ENCODE assay signal across 26 cellular contexts in genomic region chr10:59027975-59028640, GRCh38.
DNase-seq lines count a peak whose midpoint lies in the region; ATAC-seq, FAIRE-seq and TF ChIP-seq lines count a peak whose summit lies in the region.
"Had no signal": no experiment of that assay in that cellular context is flagged by ENCODE, and none has a peak within 500 bp of the region (broad histone marks: within the 10 kb centered on the region; RNA-seq: fewer than 3 reads in every experiment).

No MANE protein-coding gene starts in this region.

- no peaks in the 10 kb centered on the region for H3K79me1 ChIP-seq in IMR-90 (ENCODE audit: low read depth in 1 of 2, low read length in 2 of 2)

- TF ChIP-seq RAD21 in A549 (conservative IDR thresholded peaks at IDR 0.05 in 1 of 2, IDR thresholded peaks at IDR 0.05 in 1 of 2) = no peak
- TF ChIP-seq RAD21 in IMR-90 (IDR thresholded peaks at IDR 0.05; ENCODE audit: low read length) = no peak

- POLR2A ChIA-PET in A549 (lab: Yijun Ruan, JAX) (no interaction called here), IMR-90 (lab: Charles Lee; ENCODE audit: unreplicated experiment) (no interaction called here)

- H4K91ac ChIP-seq in IMR-90 (ENCODE audit: insufficient read depth, low read depth, low read length) = no peak overlapping the region

- H3K9me3 Mint-ChIP-seq in CD14-positive monocyte = peaks cover 0 to 12% (median 5%) of the 10 kb centered on the region in 7 donors
- H3K9me3 Mint-ChIP-seq: IgD-negative memory B cell had no signal

- in situ Hi-C loops in IMR-90 (cut with MboI; ENCODE audit: low sequenced_read_pairs) = no loop called here
- in situ Hi-C loops in brain microvascular endothelial cell (cut with HindIII; ENCODE audit: low pct_ligation_motif_present, low sequenced_read_pairs) = no loop called here

- H3K36me3 ChIP-seq in IMR-90 (ENCODE audit: control insufficient read depth, insufficient read depth, low read length) (no peaks in the 10 kb centered on the region), brain microvascular endothelial cell (replicated peaks) (no peaks in the 10 kb centered on the region)
- H3K36me3 ChIP-seq: thyroid gland had no signal

- no peak for DNase-seq in A549 (ENCODE audit: low read depth in 1 of 2, low spot score in 1 of 2)
- DNase-seq in IMR-90 = no peak
- peak; percentile 59 for DNase-seq in brain microvascular endothelial cell
- DNase-seq in fibroblast of the aortic adventitia (ENCODE audit: low read depth) = peak; percentile 12
- no peak for DNase-seq in NCI-H2107 treated with DMSO at 0.1 percent for 48 hours (lab: John Stamatoyannopoulos, UW; ENCODE audit: unreplicated experiment)
- no peak for DNase-seq in CD14-positive monocyte (ENCODE audit: low spot score)
- DNase-seq in NCI-H2107 (lab: John Stamatoyannopoulos, UW) = no peak
- DNase-seq: activated CD4-positive, alpha-beta memory T cell treated with anti-CD3 and anti-CD28 coated beads for 36 hours; activated CD4-positive, CD25-positive, alpha-beta regulatory T cell; activated effector memory CD4-positive, alpha-beta T cell treated with Interleukin-2 at 50 U/mL for 16 hours; caudate nucleus; dorsolateral prefrontal cortex; glutamatergic neuron; NCI-H2171 treated with DMSO at 0.1 percent for 48 hours; NCI-H526 treated with DMSO at 0.1 percent for 48 hours; nucleus accumbens; stimulated activated CD4-positive, alpha-beta T cell treated with anti-CD3 and anti-CD28 coated beads, Interleukin-4, amount 100 ng/mL, for 1 hour; stimulated activated naive CD4-positive, alpha-beta T cell treated with Interleukin-2 at 50 U/mL for 16 hours; T-helper 9 cell; thyroid gland had no signal

- no peaks in the 10 kb centered on the region for H3K36me3 Mint-ChIP-seq in CD14-positive monocyte
- H3K36me3 Mint-ChIP-seq: activated CD4-positive, alpha-beta memory T cell treated with anti-CD3 and anti-CD28 coated beads for 36 hours; IgD-negative memory B cell; memory B cell had no signal

- no peaks in the 10 kb centered on the region for H3K9me1 ChIP-seq in IMR-90 (ENCODE audit: insufficient read depth, low read length)

- dilution Hi-C loops in IMR-90 (cut with HindIII; ENCODE audit: low sequenced_read_pairs, unreplicated experiment) = no loop called here

- no peak overlapping the region for H3K56ac ChIP-seq in IMR-90 (ENCODE audit: extremely low read depth, insufficient read depth, low read length)

- H3K23ac ChIP-seq in IMR-90 (ENCODE audit: low read depth, low read length) = no peak overlapping the region

- H3K27ac Mint-ChIP-seq in CD14-positive monocyte = no peak overlapping the region
- H3K27ac Mint-ChIP-seq: activated CD4-positive, alpha-beta memory T cell treated with anti-CD3 and anti-CD28 coated beads for 36 hours; IgD-negative memory B cell; memory B cell had no signal

- H2AFZ ChIP-seq in IMR-90 (replicated peaks; ENCODE audit: low read length, poor library complexity) = no peak overlapping the region

- TF ChIP-seq CTCF in A549 (IDR thresholded peaks at IDR 0.05) (no peak), IMR-90 (conservative IDR thresholded peaks at IDR 0.05; ENCODE audit: low read depth, low read length) (no peak), brain microvascular endothelial cell (IDR thresholded peaks at IDR 0.05; ENCODE audit: low read depth, low read length, missing control alignments) (no peak), fibroblast of the aortic adventitia (IDR thresholded peaks at IDR 0.05; ENCODE audit: insufficient read depth, low read length) (no peak), CD14-positive monocyte (IDR thresholded peaks at IDR 0.05) (no peak)

- 60% methylated on average over 5 of the region's 5 CpGs for WGBS in A549 (ENCODE audit: missing lambda C conversion rate)
- no CpG with 5 or more reads among the region's 5 CpGs for WGBS in IMR-90 (ENCODE audit: extremely low coverage in 2 of 2, insufficient read length in 1 of 2), 2 experiments

- H3K27ac ChIP-seq in A549 (no peak overlapping the region), IMR-90 (ENCODE audit: insufficient read depth, low read length) (no peak overlapping the region), brain microvascular endothelial cell (peak overlapping the region; percentile 50)
- H3K27ac ChIP-seq: dorsolateral prefrontal cortex, RWPE1, thyroid gland had no signal

- no peak overlapping the region for H2AK9ac ChIP-seq in IMR-90 (replicated peaks; ENCODE audit: low read depth, low read length, poor library complexity)

- no peak overlapping the region for H2BK120ac ChIP-seq in IMR-90 (ENCODE audit: low read depth, low read length)

- no peaks in the 10 kb centered on the region; the same call in 1 of the 2 replicates for H3K27me3 ChIP-seq in IMR-90 (ENCODE audit: control insufficient read depth, insufficient read depth, low read length)
- H3K27me3 ChIP-seq in brain microvascular endothelial cell (replicated peaks) = no peaks in the 10 kb centered on the region
- H3K27me3 ChIP-seq: dorsolateral prefrontal cortex, thyroid gland had no signal

- no peak for TF ChIP-seq EP300 in A549 (IDR thresholded peaks at IDR 0.05)

- H3K9me3 ChIP-seq in A549 (no peaks in the 10 kb centered on the region), IMR-90 (ENCODE audit: control insufficient read depth, insufficient read depth, low read length) (no peaks in the 10 kb centered on the region)
- H3K9me3 ChIP-seq: thyroid gland had no signal

- H3K14ac ChIP-seq in IMR-90 (replicated peaks; ENCODE audit: low read depth, low read length) = no peak overlapping the region

- H3K4me3 Mint-ChIP-seq in CD14-positive monocyte = no peak overlapping the region
- H3K4me3 Mint-ChIP-seq: activated CD4-positive, alpha-beta memory T cell treated with anti-CD3 and anti-CD28 coated beads for 36 hours; IgD-negative memory B cell; memory B cell had no signal

- ATAC-seq in A549 (no peak), IMR-90 (ENCODE audit: low read depth) (no peak), HG03095 (IDR thresholded peaks at IDR 0.05; ENCODE audit: unreplicated experiment) (no peak)

- no peak for TF ChIP-seq POLR2A in A549 (IDR thresholded peaks at IDR 0.05; ENCODE audit: low read length)
- TF ChIP-seq POLR2A in IMR-90 (IDR thresholded peaks at IDR 0.05; ENCODE audit: low read depth, low read length) = no peak

- no peak overlapping the region for H2BK5ac ChIP-seq in IMR-90 (ENCODE audit: low read depth, low read length, poor library complexity, severe bottlenecking)

- H2BK15ac ChIP-seq in IMR-90 (ENCODE audit: low read depth, low read length) = no peak overlapping the region

- intact Hi-C loops in IMR-90 (cut with micrococcal nuclease) = no loop called here
- intact Hi-C loops in CD14-positive monocyte (cut with micrococcal nuclease) = no loop called here

- peak; percentile 56 for FAIRE-seq in A549 (lab: Jason Lieb, UNC)
- FAIRE-seq: A204.1, H1 had no signal

- H4K8ac ChIP-seq in IMR-90 (ENCODE audit: low read depth in 2 of 2, low read length in 2 of 2) = no peak overlapping the region

- H2BK20ac ChIP-seq in IMR-90 (ENCODE audit: low read depth, low read length) = no peak overlapping the region

- H3K4me1 ChIP-seq in A549 (0 out of 3 replicates have a peak, but pooled peaks cover 3% of the 10 kb centered on the region), IMR-90 (ENCODE audit: control insufficient read depth, insufficient read depth, low read length) (no peaks in the 10 kb centered on the region)
- H3K4me1 ChIP-seq: thyroid gland had no signal

- no peaks in the 10 kb centered on the region for H4K20me1 ChIP-seq in IMR-90 (ENCODE audit: insufficient read depth, low read length)

- H3K4me3 ChIP-seq in A549 = no peak overlapping the region
- H3K4me3 ChIP-seq in IMR-90 (ENCODE audit: insufficient read depth, low read depth, low read length) = no peak overlapping the region
- H3K4me3 ChIP-seq in brain microvascular endothelial cell (ENCODE audit: low read depth, low read length) = no peak overlapping the region
- H3K4me3 ChIP-seq in fibroblast of the aortic adventitia (ENCODE audit: low read depth, low read length) = no peak overlapping the region
- H3K4me3 ChIP-seq: dorsolateral prefrontal cortex, thyroid gland had no signal

- CTCF ChIA-PET in A549 (lab: Yijun Ruan, JAX) (no interaction called here), IMR-90 (lab: Yijun Ruan, JAX) (no interaction called here)

- no peak overlapping the region for H3K9ac ChIP-seq in IMR-90 (ENCODE audit: low read depth, low read length)

- H3K4me2 ChIP-seq in A549 (no peak overlapping the region), IMR-90 (ENCODE audit: low read depth, low read length) (no peak overlapping the region)

- H2AK5ac ChIP-seq in IMR-90 (ENCODE audit: low read depth, low read length) = no peak overlapping the region

- no TSS peak for BruUV-seq in IMR-90 (replicated peaks; lab: Mats Ljungman, UMichigan)

- no peaks in the 10 kb centered on the region for H3K4me1 Mint-ChIP-seq in CD14-positive monocyte
- H3K4me1 Mint-ChIP-seq: IgD-negative memory B cell, memory B cell had no signal

- peaks cover 0 to 2% (median 0%) of the 10 kb centered on the region in 3 donors for H3K27me3 Mint-ChIP-seq in CD14-positive monocyte (ENCODE audit: low read depth in 3 of 3)
- H3K27me3 Mint-ChIP-seq: activated CD4-positive, alpha-beta memory T cell treated with anti-CD3 and anti-CD28 coated beads for 36 hours; IgD-negative memory B cell had no signal

- H4K5ac ChIP-seq in IMR-90 (ENCODE audit: low read depth, low read length) = no peak overlapping the region

- no peak overlapping the region for H3K4ac ChIP-seq in IMR-90 (ENCODE audit: low read depth, low read length)

- H3K18ac ChIP-seq in IMR-90 (ENCODE audit: low read depth, low read length) = no peak overlapping the region

TF ChIP-seq in A549, 52 proteins besides CTCF, POLR2A, EP300 and RAD21 (continues in another document):
- no peak for TF ChIP-seq ZC3H11A (IDR thresholded peaks at IDR 0.05)
- no peak for TF ChIP-seq SREBF2 (IDR thresholded peaks at IDR 0.05)
- no peak for TF ChIP-seq USF2 (IDR thresholded peaks at IDR 0.05)
- no peak for TF ChIP-seq ZFP36 (IDR thresholded peaks at IDR 0.05; ENCODE audit: borderline replicate concordance, partially characterized antibody)

TF ChIP-seq in IMR-90, 13 proteins besides CTCF, POLR2A, EP300 and RAD21:
- TF ChIP-seq MAFK (IDR thresholded peaks at IDR 0.05; ENCODE audit: low read depth, low read length) (peak; percentile 52), RCOR1 (IDR thresholded peaks at IDR 0.05; ENCODE audit: insufficient replicate concordance, low read length) (no peak), NFE2L2 (IDR thresholded peaks at IDR 0.05; ENCODE audit: low read depth, low read length) (peak; percentile 55), CEBPB (IDR thresholded peaks at IDR 0.05; ENCODE audit: low read depth, low read length) (peak; percentile 5; the same call in 1 of the 2 replicates), USF2 (IDR thresholded peaks at IDR 0.05; ENCODE audit: low read depth, low read length) (no peak)

Comparison
In these comparisons a context has a peak if more than half of its experiments do, and no peak if none do; other contexts are left out.
1. DNase-seq: peak in brain microvascular endothelial cell (single experiment) and fibroblast of the aortic adventitia (single experiment); none in A549 (0 of 2), IMR-90 (single experiment), NCI-H2107 treated with DMSO at 0.1 percent for 48 hours (single experiment), CD14-positive monocyte (single experiment) and NCI-H2107 (single experiment).